In genomic region chr4:122531038-122531437, GRCh38 we compare ENCODE assay signal across 21 cellular contexts.
A peak's percentile ranks its signal among the peaks of the same experiment; 100 is the strongest.
DNase-seq lines count a peak whose midpoint lies in the region; ATAC-seq and FAIRE-seq lines count a peak whose summit lies in the region.
"Had no signal": no experiment of that assay in that cellular context is flagged by ENCODE, and none has a peak within 500 bp of the region (broad histone marks: within the 10 kb centered on the region; RNA-seq: fewer than 3 reads in every experiment).

No MANE protein-coding gene starts in this region.

- intact Hi-C loops in activated CD4-positive, alpha-beta T cell treated with anti-CD3 and anti-CD28 coated beads, Interleukin-2, amount 10 ng/mL, durations not matched to agents 24 days and 14 days (cut with micrococcal nuclease), result no loop called here

- peaks cover 19% of the 10 kb centered on the region for H3K36me3 Mint-ChIP-seq in activated CD4-positive, alpha-beta T cell treated with anti-CD3 and anti-CD28 coated beads, Interleukin-2, amount 10 ng/mL, durations not matched to agents 24 days and 14 days (ENCODE audit: low read depth)
- H3K36me3 Mint-ChIP-seq in activated naive CD4-positive, alpha-beta T cell treated with anti-CD3 and anti-CD28 coated beads, Interleukin-2, amount 50 U/mL, for 72 hours, result peaks cover 9 to 55% of the 10 kb centered on the region in 2 donors
- H3K36me3 Mint-ChIP-seq in activated naive CD4-positive, alpha-beta T cell treated with anti-CD3 and anti-CD28 coated beads, Interleukin-2, amount 10 ng/mL, durations not matched to agents 7 days and 5 days, result no peaks in the 10 kb centered on the region
- H3K36me3 Mint-ChIP-seq: CD8-positive, alpha-beta T cell had no signal

- no peak overlapping the region for H3K4me3 Mint-ChIP-seq in activated CD4-positive, alpha-beta T cell treated with anti-CD3 and anti-CD28 coated beads, Interleukin-2, amount 10 ng/mL, durations not matched to agents 24 days and 14 days
- no peak overlapping the region for H3K4me3 Mint-ChIP-seq in activated naive CD4-positive, alpha-beta T cell treated with anti-CD3 and anti-CD28 coated beads, Interleukin-2, amount 10 ng/mL, durations not matched to agents 7 days and 5 days
- H3K4me3 Mint-ChIP-seq in stimulated activated naive CD8-positive, alpha-beta T cell treated with anti-CD3 and anti-CD28 coated beads, Interleukin-15, amount 100 ng/mL, for 72 hours, result no peak overlapping the region
- H3K4me3 Mint-ChIP-seq: B cell; CD4-positive, alpha-beta T cell; CD8-positive, alpha-beta T cell had no signal

- H3K27ac Mint-ChIP-seq in activated CD4-positive, alpha-beta T cell treated with anti-CD3 and anti-CD28 coated beads, Interleukin-2, amount 10 ng/mL, durations not matched to agents 24 days and 14 days, result peak overlapping the region; percentile 9
- H3K27ac Mint-ChIP-seq in activated naive CD4-positive, alpha-beta T cell treated with anti-CD3 and anti-CD28 coated beads, Interleukin-2, amount 50 U/mL, for 72 hours, result no peak overlapping the region
- no peak overlapping the region for H3K27ac Mint-ChIP-seq in activated naive CD4-positive, alpha-beta T cell treated with anti-CD3 and anti-CD28 coated beads, Interleukin-2, amount 10 ng/mL, durations not matched to agents 7 days and 5 days
- H3K27ac Mint-ChIP-seq in stimulated activated naive CD8-positive, alpha-beta T cell treated with anti-CD3 and anti-CD28 coated beads, Interleukin-15, amount 100 ng/mL, for 72 hours, result peak overlapping the region in 1 of 2 donors; percentile 34
- H3K27ac Mint-ChIP-seq: B cell; CD4-positive, alpha-beta T cell; CD8-positive, alpha-beta T cell had no signal

- no peak for DNase-seq in activated CD4-positive, alpha-beta T cell treated with anti-CD3 and anti-CD28 coated beads, Interleukin-2, amount 10 ng/mL, durations not matched to agents 24 days and 14 days
- DNase-seq in activated CD4-positive, alpha-beta T cell treated with anti-CD3 and anti-CD28 coated beads for 48 hours, result no peak
- DNase-seq in activated naive CD4-positive, alpha-beta T cell treated with anti-CD3 and anti-CD28 coated beads, Interleukin-2, amount 50 U/mL, for 72 hours (ENCODE audit: low spot score in 2 of 2), result no peak
- no peak for DNase-seq in activated naive CD4-positive, alpha-beta T cell treated with anti-CD3 and anti-CD28 coated beads, Interleukin-2, amount 10 ng/mL, durations not matched to agents 7 days and 5 days
- no peak for DNase-seq in stimulated activated naive CD8-positive, alpha-beta T cell treated with anti-CD3 and anti-CD28 coated beads, Interleukin-15, amount 100 ng/mL, for 72 hours
- DNase-seq in stimulated activated naive CD8-positive, alpha-beta T cell treated with anti-CD3 and anti-CD28 coated beads, Interleukin-15, Interleukin-2, amounts not matched to agents 100 U/mL and 50 U/mL, for 24 hours, result no peak
- DNase-seq in urothelium cell line (ENCODE audit: low spot score), result no peak
- DNase-seq in AG08396 (ENCODE audit: low spot score), result no peak
- DNase-seq: 8988T; ACHN; Caco-2; Calu3; CD4-positive, alpha-beta T cell; CD8-positive, alpha-beta T cell; DMS79 treated with DMSO at 0.1 percent for 48 hours; GF-D8 had no signal

- H3K27me3 Mint-ChIP-seq in activated CD4-positive, alpha-beta T cell treated with anti-CD3 and anti-CD28 coated beads, Interleukin-2, amount 10 ng/mL, durations not matched to agents 24 days and 14 days, result no peaks in the 10 kb centered on the region
- H3K27me3 Mint-ChIP-seq in activated naive CD4-positive, alpha-beta T cell treated with anti-CD3 and anti-CD28 coated beads, Interleukin-2, amount 10 ng/mL, durations not matched to agents 7 days and 5 days, result no peaks in the 10 kb centered on the region
- peaks cover 14% of the 10 kb centered on the region for H3K27me3 Mint-ChIP-seq in stimulated activated naive CD8-positive, alpha-beta T cell treated with anti-CD3 and anti-CD28 coated beads, Interleukin-15, amount 100 ng/mL, for 72 hours
- H3K27me3 Mint-ChIP-seq: CD4-positive, alpha-beta T cell had no signal

- peak; percentile 24 to 37 for ATAC-seq in activated naive CD4-positive, alpha-beta T cell treated with anti-CD3 and anti-CD28 coated beads, Interleukin-2, amount 50 U/mL, for 72 hours
- ATAC-seq in stimulated activated naive CD8-positive, alpha-beta T cell treated with anti-CD3 and anti-CD28 coated beads, Interleukin-15, amount 100 ng/mL, for 72 hours, result peak; percentile 54
- ATAC-seq in stimulated activated naive CD8-positive, alpha-beta T cell treated with anti-CD3 and anti-CD28 coated beads, Interleukin-15, Interleukin-2, amounts not matched to agents 100 U/mL and 50 U/mL, for 24 hours, result no peak
- ATAC-seq: CD8-positive, alpha-beta T cell had no signal

- peaks cover 59% of the 10 kb centered on the region for H3K9me3 Mint-ChIP-seq in activated CD4-positive, alpha-beta T cell treated with anti-CD3 and anti-CD28 coated beads, Interleukin-2, amount 10 ng/mL, durations not matched to agents 24 days and 14 days
- H3K9me3 Mint-ChIP-seq in activated naive CD4-positive, alpha-beta T cell treated with anti-CD3 and anti-CD28 coated beads, Interleukin-2, amount 50 U/mL, for 72 hours, result peaks cover 17 to 38% of the 10 kb centered on the region in 2 donors
- peaks cover 13% of the 10 kb centered on the region for H3K9me3 Mint-ChIP-seq in activated naive CD4-positive, alpha-beta T cell treated with anti-CD3 and anti-CD28 coated beads, Interleukin-2, amount 10 ng/mL, durations not matched to agents 7 days and 5 days
- peaks cover 14 to 18% of the 10 kb centered on the region in 2 donors for H3K9me3 Mint-ChIP-seq in stimulated activated naive CD8-positive, alpha-beta T cell treated with anti-CD3 and anti-CD28 coated beads, Interleukin-15, amount 100 ng/mL, for 72 hours
- H3K9me3 Mint-ChIP-seq: CD8-positive, alpha-beta T cell had no signal

- CTCF ChIA-PET in activated naive CD4-positive, alpha-beta T cell treated with anti-CD3 and anti-CD28 coated beads, Interleukin-2, amount 10 ng/mL, durations not matched to agents 7 days and 5 days (lab: Charles Lee), result no interaction called here

- peaks cover 19% of the 10 kb centered on the region for H3K4me1 Mint-ChIP-seq in activated CD4-positive, alpha-beta T cell treated with anti-CD3 and anti-CD28 coated beads, Interleukin-2, amount 10 ng/mL, durations not matched to agents 24 days and 14 days
- H3K4me1 Mint-ChIP-seq in activated naive CD4-positive, alpha-beta T cell treated with anti-CD3 and anti-CD28 coated beads, Interleukin-2, amount 10 ng/mL, durations not matched to agents 7 days and 5 days, result peaks cover 7% of the 10 kb centered on the region
- no peaks in the 10 kb centered on the region for H3K4me1 Mint-ChIP-seq in stimulated activated naive CD8-positive, alpha-beta T cell treated with anti-CD3 and anti-CD28 coated beads, Interleukin-15, amount 100 ng/mL, for 72 hours
- H3K4me1 Mint-ChIP-seq: B cell had no signal

- peak; percentile 59 for FAIRE-seq in urothelium cell line (lab: Jason Lieb, UNC)
- FAIRE-seq: A204.1, D721Med, G401.6, GM19239 had no signal
